ENCODE assay signal across 18 cellular contexts in genomic region chr11:67079065-67079464, GRCh38. TPM values are rescaled to one million over a fixed set of nuclear protein-coding genes. Genes with fewer than 3 reads are reported as not detected.
A peak's percentile ranks its signal among the peaks of the same experiment; 100 is the strongest.
DNase-seq lines count a peak whose midpoint lies in the region; ATAC-seq and TF ChIP-seq lines count a peak whose summit lies in the region.
"Had no signal": no experiment of that assay in that cellular context is flagged by ENCODE, and none has a peak within 500 bp of the region (broad histone marks: within the 10 kb centered on the region; RNA-seq: fewer than 3 reads in every experiment).

No MANE protein-coding gene starts in this region.

- H3K4me3 ChIP-seq in OCI-LY3 (ENCODE audit: low read length), result no peak overlapping the region
- no peak overlapping the region for H3K4me3 ChIP-seq in mammary epithelial cell (replicated peaks in 1 of 3; ENCODE audit: insufficient read depth in 1 of 3, low read depth in 2 of 3, low read length in 3 of 3)
- H3K4me3 ChIP-seq in smooth muscle cell, result no peak overlapping the region

- H3K4me1 ChIP-seq in OCI-LY3 (ENCODE audit: low read length), result peaks cover 43% of the 10 kb centered on the region
- H3K4me1 ChIP-seq in mammary epithelial cell (ENCODE audit: insufficient read depth, low read length), result peaks cover 33% of the 10 kb centered on the region
- peaks cover 9% of the 10 kb centered on the region for H3K4me1 ChIP-seq in smooth muscle cell (ENCODE audit: low read depth)
- H3K4me1 ChIP-seq: BE2C had no signal

- 100% methylated on average over 2 of the region's 3 CpGs for WGBS in mammary epithelial cell (ENCODE audit: low coverage, missing lambda C conversion rate)
- WGBS in smooth muscle cell (ENCODE audit: low lambda C conversion rate), result 92% methylated on average over 3 of the region's 3 CpGs

- peaks cover 4% of the 10 kb centered on the region; the same call in 1 of the 2 replicates for H3K79me2 ChIP-seq in OCI-LY3 (ENCODE audit: low read length)
- no peaks in the 10 kb centered on the region for H3K79me2 ChIP-seq in mammary epithelial cell (ENCODE audit: insufficient read depth, low read length)
- no peaks in the 10 kb centered on the region for H3K79me2 ChIP-seq in smooth muscle cell (ENCODE audit: low read depth)

- H3K4me2 ChIP-seq in OCI-LY3 (ENCODE audit: low read length) (peak overlapping the region; percentile 32), mammary epithelial cell (ENCODE audit: insufficient read depth, low read depth, low read length) (no peak overlapping the region), smooth muscle cell (no peak overlapping the region)

- H3K27ac Mint-ChIP-seq in activated CD4-positive, alpha-beta T cell treated with anti-CD3 and anti-CD28 coated beads for 36 hours, result no peak overlapping the region
- H3K27ac Mint-ChIP-seq: mesothelial cell of epicardium had no signal

- H3K36me3 ChIP-seq in OCI-LY3 (replicated peaks; ENCODE audit: low read depth, low read length) (no peaks in the 10 kb centered on the region), mammary epithelial cell (ENCODE audit: insufficient read depth, low read length) (peaks cover 4% of the 10 kb centered on the region), smooth muscle cell (ENCODE audit: low read depth) (no peaks in the 10 kb centered on the region)
- H3K36me3 ChIP-seq: BE2C had no signal

- peaks cover 19% of the 10 kb centered on the region for H3K4me1 Mint-ChIP-seq in activated CD4-positive, alpha-beta T cell treated with anti-CD3 and anti-CD28 coated beads for 36 hours

- POLR2A ChIA-PET in activated CD4-positive, alpha-beta T cell treated with anti-CD3 and anti-CD28 coated beads for 36 hours (lab: Charles Lee), result no interaction called here

- H4K20me1 ChIP-seq in OCI-LY3 (ENCODE audit: insufficient read depth, low read length), result no peaks in the 10 kb centered on the region
- no peaks in the 10 kb centered on the region for H4K20me1 ChIP-seq in mammary epithelial cell (ENCODE audit: insufficient read depth, low read length)
- H4K20me1 ChIP-seq in smooth muscle cell (ENCODE audit: low read depth), result no peaks in the 10 kb centered on the region

- H3K9me3 ChIP-seq in OCI-LY3 (ENCODE audit: insufficient read depth, low read length) (no peaks in the 10 kb centered on the region), mammary epithelial cell (replicated peaks; ENCODE audit: insufficient read depth, low read length) (no peaks in the 10 kb centered on the region), smooth muscle cell (replicated peaks; ENCODE audit: low read depth) (no peaks in the 10 kb centered on the region)
- H3K9me3 ChIP-seq: BE2C had no signal

- ATAC-seq in activated CD4-positive, alpha-beta T cell treated with anti-CD3 and anti-CD28 coated beads for 36 hours, result peak; percentile 75

- dilution Hi-C loops in mammary epithelial cell (cut with HindIII; ENCODE audit: low sequenced_read_pairs), result no loop called here

- H3K36me3 Mint-ChIP-seq in activated CD4-positive, alpha-beta T cell treated with anti-CD3 and anti-CD28 coated beads for 36 hours (ENCODE audit: low read depth), result no peaks in the 10 kb centered on the region
- H3K36me3 Mint-ChIP-seq: mesothelial cell of epicardium had no signal

- peaks cover 5% of the 10 kb centered on the region for H3K27me3 Mint-ChIP-seq in activated CD4-positive, alpha-beta T cell treated with anti-CD3 and anti-CD28 coated beads for 36 hours
- H3K27me3 Mint-ChIP-seq: central memory CD8-positive, alpha-beta T cell had no signal

- intact Hi-C loops in activated CD4-positive, alpha-beta T cell treated with anti-CD3 and anti-CD28 coated beads for 36 hours (cut with DNase I, micrococcal nuclease), result no loop called here
- intact Hi-C loops in mammary epithelial cell (cut with micrococcal nuclease), result no loop called here

- H3K27me3 ChIP-seq in OCI-LY3 (ENCODE audit: low read depth, low read length) (no peaks in the 10 kb centered on the region), mammary epithelial cell (ENCODE audit: insufficient read depth, low read length) (no peaks in the 10 kb centered on the region), smooth muscle cell (ENCODE audit: low read depth) (no peaks in the 10 kb centered on the region)
- H3K27me3 ChIP-seq: BE2C had no signal

- peak; percentile 22 for DNase-seq in activated CD4-positive, alpha-beta T cell treated with anti-CD3 and anti-CD28 coated beads for 36 hours
- no peak for DNase-seq in activated CD4-positive, alpha-beta T cell treated with anti-CD3 and anti-CD28 coated beads, Interleukin-2, amount 50 U/mL, for 1 hour
- DNase-seq in mammary epithelial cell, result no peak
- no peak for DNase-seq in smooth muscle cell (lab: John Stamatoyannopoulos, UW; ENCODE audit: unreplicated experiment)
- DNase-seq in G401 (ENCODE audit: low spot score), result no peak
- no peak for DNase-seq in MV-4-11 (lab: John Stamatoyannopoulos, UW)
- DNase-seq in C1 segment of cervical spinal cord (lab: John Stamatoyannopoulos, UW), result no peak
- DNase-seq: 8988T; activated gamma-delta T cell; BE2C; GOT3; NCI-H2107; SHP77; stimulated activated CD4-positive, alpha-beta T cell treated with anti-CD3 and anti-CD28 coated beads, Interleukin-15, amount 100 ng/mL, for 24 hours had no signal

- no peak for TF ChIP-seq CTCF in OCI-LY3 (IDR thresholded peaks at IDR 0.05; ENCODE audit: low read depth, low read length)
- TF ChIP-seq CTCF in mammary epithelial cell (conservative IDR thresholded peaks at IDR 0.05 in 1 of 2, IDR thresholded peaks at IDR 0.05 in 1 of 2; ENCODE audit: extremely low read depth in 1 of 2, insufficient read depth in 1 of 2, low read depth in 1 of 2, low read length in 2 of 2), result no peak
- TF ChIP-seq CTCF in smooth muscle cell (IDR thresholded peaks at IDR 0.05; ENCODE audit: borderline replicate concordance, insufficient read depth, poor library complexity, severe bottlenecking), result no peak

- no peaks in the 10 kb centered on the region for H3K9me3 Mint-ChIP-seq in activated CD4-positive, alpha-beta T cell treated with anti-CD3 and anti-CD28 coated beads for 36 hours (ENCODE audit: low read depth)
- H3K9me3 Mint-ChIP-seq: central memory CD8-positive, alpha-beta T cell; mesothelial cell of epicardium had no signal

- H2AFZ ChIP-seq in OCI-LY3 (ENCODE audit: low read depth, low read length) (no peak overlapping the region), mammary epithelial cell (ENCODE audit: low read depth, low read length) (no peak overlapping the region), smooth muscle cell (ENCODE audit: low read depth) (no peak overlapping the region)

- CTCF ChIA-PET in activated CD4-positive, alpha-beta T cell treated with anti-CD3 and anti-CD28 coated beads for 36 hours (lab: Charles Lee), result interaction anchor here (1.6 kb wide), 1 partner anchor 86 kb away, joined by 5 read pairs; no protein-coding TSS in a partner anchor
- CTCF ChIA-PET in mammary epithelial cell (lab: Charles Lee; ENCODE audit: low non-redundant PET), result no interaction called here

- no TSS peak for BruUV-seq in mammary epithelial cell (replicated peaks; lab: Mats Ljungman, UMichigan)

- no peak overlapping the region for H3K4me3 Mint-ChIP-seq in activated CD4-positive, alpha-beta T cell treated with anti-CD3 and anti-CD28 coated beads for 36 hours
- H3K4me3 Mint-ChIP-seq: central memory CD8-positive, alpha-beta T cell; mesothelial cell of epicardium had no signal

- H3K27ac ChIP-seq in OCI-LY3 (ENCODE audit: low read length), result no peak overlapping the region
- H3K27ac ChIP-seq in mammary epithelial cell (ENCODE audit: insufficient read depth, low read depth, low read length), result peak overlapping the region; percentile 80
- peak overlapping the region; percentile 85 for H3K27ac ChIP-seq in smooth muscle cell (ENCODE audit: low read depth)

- H3F3A ChIP-seq in smooth muscle cell (ENCODE audit: low read depth), result peaks cover 9% of the 10 kb centered on the region

- in situ Hi-C loops in mammary epithelial cell (cut with MboI; ENCODE audit: low sequenced_read_pairs in 2 of 2) (no loop called here), G401 (cut with HindIII; ENCODE audit: low sequenced_read_pairs) (no loop called here)

- H3K9ac ChIP-seq in OCI-LY3 (ENCODE audit: low read length), result no peak overlapping the region
- H3K9ac ChIP-seq in mammary epithelial cell (ENCODE audit: insufficient read depth, low read length), result no peak overlapping the region
- H3K9ac ChIP-seq in smooth muscle cell (ENCODE audit: low read depth), result no peak overlapping the region

RNA-seq across cellular contexts. Expression of gene RHOD, which starts 22.4 kb away (rescaled TPM):
- total RNA-seq in activated CD4-positive, alpha-beta T cell treated with anti-CD3 and anti-CD28 coated beads for 36 hours, result under 1 TPM; 0.47 to 0.78 TPM
- total RNA-seq in mammary epithelial cell (100 to 1,000 TPM; 176 to 234 TPM), smooth muscle cell (25.7 and 28.4 TPM in 2 replicates)
- polyA plus RNA-seq in mammary epithelial cell (246 TPM), smooth muscle cell (38.9 and 63.6 TPM in 2 replicates)
- polyA minus RNA-seq in mammary epithelial cell, result 113 TPM
- total RNA-seq in G401 (2014; rRNA removed; shearing (Covaris generic)), result not detected in 2 replicates

RNA-seq across cellular contexts. Expression of gene KDM2A, which starts 40.0 kb away (rescaled TPM):
- 10 to 100 TPM; 74.8 to 89.7 TPM for total RNA-seq in activated CD4-positive, alpha-beta T cell treated with anti-CD3 and anti-CD28 coated beads for 36 hours
- 10 to 100 TPM; 41.8 to 59.7 TPM for total RNA-seq in mammary epithelial cell
- 47.1 TPM for polyA plus RNA-seq in mammary epithelial cell
- 106 TPM for polyA minus RNA-seq in mammary epithelial cell
- total RNA-seq in smooth muscle cell, result 42.0 and 44.9 TPM in 2 replicates
- polyA plus RNA-seq in smooth muscle cell, result 18.9 and 21.6 TPM in 2 replicates
- 11.4 and 13.4 TPM in 2 replicates for total RNA-seq in G401 (2014; rRNA removed; shearing (Covaris generic))

RNA-seq across cellular contexts. Expression of gene SYT12, which starts 56.1 kb away (rescaled TPM):
- total RNA-seq in activated CD4-positive, alpha-beta T cell treated with anti-CD3 and anti-CD28 coated beads for 36 hours, result under 1 TPM in 1 of 2 experiments, not detected in 1; 0.11 TPM
- 10 to 100 TPM in 1 of 2 donors, 1 to 10 TPM in 1; 1.2 to 26.3 TPM for total RNA-seq in mammary epithelial cell
- polyA plus RNA-seq in mammary epithelial cell, result 1.1 TPM
- 4.0 TPM for polyA minus RNA-seq in mammary epithelial cell
- 0.67 and 2.1 TPM in 2 replicates for total RNA-seq in smooth muscle cell
- polyA plus RNA-seq in smooth muscle cell, result 3.4 and 4.9 TPM in 2 replicates
- 0.74 and 1.1 TPM in 2 replicates for total RNA-seq in G401 (2014; rRNA removed; shearing (Covaris generic))
- total RNA-seq: T-helper 1 cell treated with Interleukin-12 subunit alpha and Interleukin-12 subunit beta and Interleukin-4 antibody, amounts not matched to agents 30 ng/mL and 1 ng/mL, for 36 hours had no signal

Comparison
In these comparisons a context has a peak if more than half of its experiments do, and no peak if none do; other contexts are left out.
1. RNA of gene RHOD, which starts 22.4 kb away (total RNA-seq): 176 to 234 TPM in mammary epithelial cell and 25.7 to 28.4 TPM in smooth muscle cell; 0.47 to 0.78 TPM in activated CD4-positive, alpha-beta T cell treated with anti-CD3 and anti-CD28 coated beads for 36 hours and not detected in G401; every median in the first group is over 10 times any median in the second.